Comparison of ENCODE assay signal across 22 cellular contexts in genomic region chr2:207401338-207401737, GRCh38.
A peak's percentile ranks its signal among the peaks of the same experiment; 100 is the strongest.
DNase-seq lines count a peak whose midpoint lies in the region; ATAC-seq, FAIRE-seq and TF ChIP-seq lines count a peak whose summit lies in the region.
"Had no signal": no experiment of that assay in that cellular context is flagged by ENCODE, and none has a peak within 500 bp of the region (broad histone marks: within the 10 kb centered on the region; RNA-seq: fewer than 3 reads in every experiment).

No MANE protein-coding gene starts in this region.

- peaks cover 4% of the 10 kb centered on the region for H3K27me3 Mint-ChIP-seq in GM23338 (ENCODE audit: insufficient read depth, low read depth, poor library complexity)
- no peaks in the 10 kb centered on the region for H3K27me3 Mint-ChIP-seq in WTC11 (ENCODE audit: low read depth)
- H3K27me3 Mint-ChIP-seq: CD4-positive, alpha-beta T cell had no signal

- no peak overlapping the region for H2AK9ac ChIP-seq in IMR-90 (replicated peaks; ENCODE audit: low read depth, low read length, poor library complexity)

- intact Hi-C loops in IMR-90 (cut with micrococcal nuclease): no loop called here

- H4K91ac ChIP-seq in IMR-90 (ENCODE audit: insufficient read depth, low read depth, low read length): no peak overlapping the region

- H3K4ac ChIP-seq in IMR-90 (ENCODE audit: low read depth, low read length): no peak overlapping the region

- no peak overlapping the region for H2BK120ac ChIP-seq in IMR-90 (ENCODE audit: low read depth, low read length)

- H3K4me3 ChIP-seq in GM23338 (no peak overlapping the region), IMR-90 (ENCODE audit: insufficient read depth, low read depth, low read length) (no peak overlapping the region)
- H3K4me3 ChIP-seq: A549; BLaER1 treated with 17β-estradiol and CSF1 and Interleukin-3, amounts not matched to agents 10 nM and 100 nM had no signal

- H3K9ac ChIP-seq in IMR-90 (ENCODE audit: low read depth, low read length): no peak overlapping the region
- H3K9ac ChIP-seq: BLaER1 treated with 17β-estradiol and CSF1 and Interleukin-3, amounts not matched to agents 10 nM and 100 nM had no signal

- H3K4me3 Mint-ChIP-seq in GM23338 (no peak overlapping the region), WTC11 (no peak overlapping the region)
- H3K4me3 Mint-ChIP-seq: B cell; CD4-positive, alpha-beta T cell; CD8-positive, alpha-beta T cell had no signal

- no peaks in the 10 kb centered on the region for H3F3A ChIP-seq in GM23338 (replicated peaks; ENCODE audit: low read depth)

- no peak for FAIRE-seq in urothelium cell line (lab: Jason Lieb, UNC)
- FAIRE-seq: A549, D721Med, G401.6, GM12891 had no signal

- no peak for TF ChIP-seq POLR2A in IMR-90 (IDR thresholded peaks at IDR 0.05; ENCODE audit: low read depth, low read length)

- DNase-seq in GM23338 (ENCODE audit: low spot score) (no peak), IMR-90 (no peak), WTC11 (ENCODE audit: low spot score) (no peak), iPS-NIHi11 (ENCODE audit: low spot score) (peak; percentile 31), urothelium cell line (ENCODE audit: low spot score) (no peak), amygdala (lab: John Stamatoyannopoulos, UW) (no peak)
- DNase-seq: AML-193; Caco-2; Calu3; CD4-positive, alpha-beta T cell; CD8-positive, alpha-beta T cell; DMS79 treated with DMSO at 0.1 percent for 48 hours; GF-D8 had no signal

- H3K36me3 Mint-ChIP-seq in GM23338 (ENCODE audit: low read depth): no peaks in the 10 kb centered on the region
- H3K36me3 Mint-ChIP-seq in WTC11: no peaks in the 10 kb centered on the region
- H3K36me3 Mint-ChIP-seq: CD8-positive, alpha-beta T cell had no signal

- 0 out of 2 replicates have a peak overlapping the region, but pooled peaks have one; percentile 12 for H2AK5ac ChIP-seq in IMR-90 (ENCODE audit: low read depth, low read length)

- no peak overlapping the region for H3K23ac ChIP-seq in IMR-90 (ENCODE audit: low read depth, low read length)

- ATAC-seq in GM23338 (peak; percentile 41; the same call in 2 of the 3 replicates), IMR-90 (ENCODE audit: low read depth) (no peak), WTC11 (peak; percentile 72), GM19395 (IDR thresholded peaks at IDR 0.05; ENCODE audit: unreplicated experiment) (no peak)
- ATAC-seq: A549; CD8-positive, alpha-beta T cell had no signal

- TF ChIP-seq CTCF in GM23338 (conservative IDR thresholded peaks at IDR 0.05; ENCODE audit: low read depth in 2 of 2) (no peak), IMR-90 (conservative IDR thresholded peaks at IDR 0.05; ENCODE audit: low read depth, low read length) (no peak), WTC11 (IDR thresholded peaks at IDR 0.05) (no peak)

- H3K4me1 ChIP-seq in GM23338 (ENCODE audit: insufficient read depth) (peaks cover 30% of the 10 kb centered on the region; the same call in 1 of the 2 replicates), IMR-90 (ENCODE audit: control insufficient read depth, insufficient read depth, low read length) (no peaks in the 10 kb centered on the region; the same call in 1 of the 2 replicates)
- H3K4me1 ChIP-seq: A549, Caco-2 had no signal

- H3K4me2 ChIP-seq in GM23338: no peak overlapping the region
- no peak overlapping the region for H3K4me2 ChIP-seq in IMR-90 (ENCODE audit: low read depth, low read length)
- H3K4me2 ChIP-seq: A549; BLaER1 treated with 17β-estradiol and CSF1 and Interleukin-3, amounts not matched to agents 10 nM and 100 nM had no signal

- H3K79me2 ChIP-seq in GM23338 (replicated peaks; ENCODE audit: insufficient read depth): no peaks in the 10 kb centered on the region

- H2BK5ac ChIP-seq in IMR-90 (ENCODE audit: low read depth, low read length, poor library complexity, severe bottlenecking): no peak overlapping the region

- no peak overlapping the region for H3K27ac Mint-ChIP-seq in GM23338
- no peak overlapping the region for H3K27ac Mint-ChIP-seq in WTC11
- H3K27ac Mint-ChIP-seq: B cell; CD4-positive, alpha-beta T cell; CD8-positive, alpha-beta T cell had no signal

- no peaks in the 10 kb centered on the region for H3K9me3 ChIP-seq in IMR-90 (ENCODE audit: control insufficient read depth, insufficient read depth, low read length)
- H3K9me3 ChIP-seq: A549; BLaER1 treated with 17β-estradiol and CSF1 and Interleukin-3, amounts not matched to agents 10 nM and 100 nM; Caco-2 had no signal

- no TSS peak for BruUV-seq in IMR-90 (replicated peaks; lab: Mats Ljungman, UMichigan)

- POLR2A ChIA-PET in IMR-90 (lab: Charles Lee; ENCODE audit: unreplicated experiment) (no interaction called here), WTC11 (lab: Charles Lee) (no interaction called here)

- H2BK15ac ChIP-seq in IMR-90 (ENCODE audit: low read depth, low read length): peak overlapping the region; percentile 78; the same call in 1 of the 3 replicates

- dilution Hi-C loops in IMR-90 (cut with HindIII; ENCODE audit: low sequenced_read_pairs, unreplicated experiment): no loop called here

- H4K20me1 ChIP-seq in GM23338 (replicated peaks; ENCODE audit: insufficient read depth): no peaks in the 10 kb centered on the region
- H4K20me1 ChIP-seq in IMR-90 (ENCODE audit: insufficient read depth, low read length): no peaks in the 10 kb centered on the region
- H4K20me1 ChIP-seq: BLaER1 treated with 17β-estradiol and CSF1 and Interleukin-3, amounts not matched to agents 10 nM and 100 nM had no signal

- CTCF ChIA-PET in IMR-90 (lab: Yijun Ruan, JAX) (no interaction called here), WTC11 (lab: Charles Lee) (interaction anchor here (0.6 kb wide), 1 partner anchor 739 kb away, joined by 3 read pairs; no protein-coding TSS in a partner anchor)

- no peak overlapping the region; the same call in 1 of the 2 replicates for H2BK20ac ChIP-seq in IMR-90 (ENCODE audit: low read depth, low read length)

- H3K56ac ChIP-seq in IMR-90 (ENCODE audit: extremely low read depth, insufficient read depth, low read length): no peak overlapping the region

- H3K79me1 ChIP-seq in IMR-90 (ENCODE audit: low read depth in 1 of 2, low read length in 2 of 2): no peaks in the 10 kb centered on the region

- peak overlapping the region; percentile 16; the same call in 1 of the 2 replicates for H2AFZ ChIP-seq in GM23338
- H2AFZ ChIP-seq in IMR-90 (replicated peaks; ENCODE audit: low read length, poor library complexity): no peak overlapping the region

- no peak overlapping the region; the same call in 1 of the 2 replicates for H3K14ac ChIP-seq in IMR-90 (replicated peaks; ENCODE audit: low read depth, low read length)

- H3K9me2 ChIP-seq in GM23338 (ENCODE audit: insufficient read depth): peaks cover 23% of the 10 kb centered on the region

- peaks cover 10% of the 10 kb centered on the region; the same call in 2 of the 3 replicates for H3K4me1 Mint-ChIP-seq in GM23338
- peaks cover 25% of the 10 kb centered on the region for H3K4me1 Mint-ChIP-seq in WTC11
- H3K4me1 Mint-ChIP-seq: B cell had no signal

- no peak for TF ChIP-seq RAD21 in IMR-90 (IDR thresholded peaks at IDR 0.05; ENCODE audit: low read length)

- H3K9me1 ChIP-seq in IMR-90 (ENCODE audit: insufficient read depth, low read length): no peaks in the 10 kb centered on the region

- H4K5ac ChIP-seq in IMR-90 (ENCODE audit: low read depth, low read length): no peak overlapping the region

- no peaks in the 10 kb centered on the region for H3K9me3 Mint-ChIP-seq in GM23338
- peaks cover 12% of the 10 kb centered on the region for H3K9me3 Mint-ChIP-seq in WTC11
- H3K9me3 Mint-ChIP-seq: CD4-positive, alpha-beta T cell; CD8-positive, alpha-beta T cell had no signal

- H4K8ac ChIP-seq in IMR-90 (ENCODE audit: low read depth in 2 of 2, low read length in 2 of 2): no peak overlapping the region

- H3K27me3 ChIP-seq in GM23338 (ENCODE audit: insufficient read depth) (no peaks in the 10 kb centered on the region), IMR-90 (ENCODE audit: control insufficient read depth, insufficient read depth, low read length) (no peaks in the 10 kb centered on the region)
- H3K27me3 ChIP-seq: BLaER1 treated with 17β-estradiol and CSF1 and Interleukin-3, amounts not matched to agents 10 nM and 100 nM had no signal

- H3K18ac ChIP-seq in IMR-90 (ENCODE audit: low read depth, low read length): no peak overlapping the region

- H3K36me3 ChIP-seq in GM23338 (ENCODE audit: insufficient read depth) (no peaks in the 10 kb centered on the region), IMR-90 (ENCODE audit: control insufficient read depth, insufficient read depth, low read length) (no peaks in the 10 kb centered on the region)
- H3K36me3 ChIP-seq: BLaER1 treated with 17β-estradiol and CSF1 and Interleukin-3, amounts not matched to agents 10 nM and 100 nM had no signal

- in situ Hi-C loops in IMR-90 (cut with MboI; ENCODE audit: low sequenced_read_pairs): no loop called here

- H3K27ac ChIP-seq in GM23338 (ENCODE audit: low read depth) (no peak overlapping the region), IMR-90 (ENCODE audit: insufficient read depth, low read length) (no peak overlapping the region)
- H3K27ac ChIP-seq: 22Rv1; A549; BLaER1 treated with 17β-estradiol and CSF1 and Interleukin-3, amounts not matched to agents 10 nM and 100 nM; C4-2B had no signal

TF ChIP-seq in GM23338, 12 proteins besides CTCF, POLR2A, EP300 and RAD21 (continues in another document):
- 0 out of 2 replicates have a peak, but pooled peaks have one; percentile 27 for TF ChIP-seq NANOG (IDR thresholded peaks at IDR 0.05; ENCODE audit: borderline replicate concordance)

TF ChIP-seq in IMR-90, 13 proteins besides CTCF, POLR2A, EP300 and RAD21 (continues in another document):
- TF ChIP-seq MXI1 (IDR thresholded peaks at IDR 0.05; ENCODE audit: borderline replicate concordance, low read depth, low read length) (no peak), RFX5 (IDR thresholded peaks at IDR 0.05; ENCODE audit: low read depth, low read length) (no peak), BHLHE40 (IDR thresholded peaks at IDR 0.05; ENCODE audit: low read depth, low read length) (no peak), MAZ (IDR thresholded peaks at IDR 0.05; ENCODE audit: borderline replicate concordance, low read depth, low read length) (no peak)

TF ChIP-seq in WTC11, 78 proteins besides CTCF, POLR2A, EP300 and RAD21:
- no peak for TF ChIP-seq CDX4 (CRISPR knock-in tag; IDR thresholded peaks at IDR 0.05; ENCODE audit: borderline replicate concordance)
- TF ChIP-seq FOXJ3 (CRISPR knock-in tag; IDR thresholded peaks at IDR 0.05; ENCODE audit: borderline replicate concordance): no peak
- no peak for TF ChIP-seq SOX15 (CRISPR knock-in tag; IDR thresholded peaks at IDR 0.05)

Comparison
In these comparisons a context has a peak if more than half of its experiments do, and no peak if none do; other contexts are left out.
1. ATAC-seq: peak in GM23338 (single experiment) and WTC11 (single experiment); none in IMR-90 (single experiment) and GM19395 (single experiment).